ENCODE assay signal across 8 cellular contexts in genomic region chr20:49482621-49483017, GRCh38. TPM values are rescaled to one million over a fixed set of nuclear protein-coding genes. Genes with fewer than 3 reads are reported as not detected.
DNase-seq lines count a peak whose midpoint lies in the region; ATAC-seq, FAIRE-seq and TF ChIP-seq lines count a peak whose summit lies in the region.

TSS of gene KCNB1 (minus strand) at chr20:49482668. CDS start at chr20:49482480, 188 bp downstream.

- H3K36me3 ChIP-seq in GM06990 (ENCODE audit: control insufficient read depth, insufficient read depth, low read length) = no peaks in the 10 kb centered on the region
- no peaks in the 10 kb centered on the region for H3K36me3 ChIP-seq in astrocyte (ENCODE audit: insufficient read depth, low read length)
- H3K36me3 ChIP-seq in gastrocnemius medialis = no peaks in the 10 kb centered on the region

- H3K27ac ChIP-seq in astrocyte (ENCODE audit: low read depth, low read length) (no peak within 1 kb of the TSS), gastrocnemius medialis (peak within 1 kb of the TSS in 3 of 4 donors; percentile 28 to 76 (median 72))

- no peaks in the 10 kb centered on the region for H3K9me3 Mint-ChIP-seq in astrocyte (ENCODE audit: unreplicated experiment)

- no peak for TF ChIP-seq POLR2A in gastrocnemius medialis (IDR thresholded peaks at IDR 0.05)

- no peak for TF ChIP-seq CTCF in GM06990 (IDR thresholded peaks at IDR 0.05; ENCODE audit: insufficient read depth, low read length, poor library complexity, severe bottlenecking)
- no peak for TF ChIP-seq CTCF in astrocyte (IDR thresholded peaks at IDR 0.05; ENCODE audit: insufficient read depth, low read depth, low read length)
- TF ChIP-seq CTCF in gastrocnemius medialis (IDR thresholded peaks at IDR 0.05 in 4 of 5, conservative IDR thresholded peaks at IDR 0.05 in 1 of 5) = peak in 1 of 5 experiments; percentile 33

- DNase-seq in GM06990 (ENCODE audit: extremely low read depth, insufficient read length) (peak; percentile 16), T follicular helper cell (ENCODE audit: low read depth) (peak; percentile 9), astrocyte (ENCODE audit: low read depth) (peak; percentile 12), hypothalamus (lab: John Stamatoyannopoulos, UW) (peak in 27 of 51 donors; percentile 4 to 51 (median 17)), gastrocnemius medialis (peak; percentile 26 to 37), NCI-H446 (lab: John Stamatoyannopoulos, UW) (no peak), NCI-H2196 treated with DMSO at 0.1 percent for 48 hours (lab: John Stamatoyannopoulos, UW; ENCODE audit: unreplicated experiment) (no peak)

- peaks cover 2% of the 10 kb centered on the region for H3K4me1 Mint-ChIP-seq in astrocyte (ENCODE audit: low read depth, unreplicated experiment)

- no peaks in the 10 kb centered on the region for H4K20me1 ChIP-seq in astrocyte (ENCODE audit: insufficient read depth, low read length)

- no peak within 1 kb of the TSS for H3K27ac Mint-ChIP-seq in astrocyte (ENCODE audit: unreplicated experiment)

- H3K27me3 Mint-ChIP-seq in astrocyte (ENCODE audit: low read depth, unreplicated experiment) = peaks cover 61% of the 10 kb centered on the region

- H3K27me3 ChIP-seq in GM06990 (replicated peaks; ENCODE audit: control insufficient read depth, insufficient read depth, low read length) (no peaks in the 10 kb centered on the region), astrocyte (ENCODE audit: insufficient read depth, low read length) (peaks cover 39% of the 10 kb centered on the region), gastrocnemius medialis (no peaks in the 10 kb centered on the region)

- H3K4me3 Mint-ChIP-seq in astrocyte (ENCODE audit: unreplicated experiment) = peak within 1 kb of the TSS; percentile 66

- intact Hi-C loops in gastrocnemius medialis (cut with DNase I; ENCODE audit: low total_unique reads) = loop anchor here (1.0 to 5.0 kb wide), 2 partner anchors 60 to 97 kb away; no protein-coding TSS in a partner anchor

- H3K9ac ChIP-seq in astrocyte (ENCODE audit: low read length) = no peak within 1 kb of the TSS

- H3K9me3 ChIP-seq in astrocyte (ENCODE audit: insufficient read depth, low read depth, low read length) (no peaks in the 10 kb centered on the region), gastrocnemius medialis (no peaks in the 10 kb centered on the region)

- no peaks in the 10 kb centered on the region for H3K36me3 Mint-ChIP-seq in astrocyte (ENCODE audit: low read depth, unreplicated experiment)

- H3K79me2 ChIP-seq in astrocyte (ENCODE audit: insufficient read depth, low read length) = no peaks in the 10 kb centered on the region

- in situ Hi-C loops in gastrocnemius medialis (cut with MboI; ENCODE audit: low sequenced_read_pairs in 4 of 4) = loop anchor here in 2 of 4 donors (5.0 to 10.0 kb wide), 2 partner anchors 145 to 148 kb away; no protein-coding TSS in a partner anchor

- ATAC-seq in gastrocnemius medialis = peak; percentile 16 to 32
- ATAC-seq in HG03045 (IDR thresholded peaks at IDR 0.05; ENCODE audit: unreplicated experiment) = no peak

- FAIRE-seq in astrocyte (lab: Jason Lieb, UNC) = no peak

- peak within 1 kb of the TSS; percentile 98 for H3K4me2 ChIP-seq in astrocyte (ENCODE audit: low read length)

- H3K4me3 ChIP-seq in GM06990 (replicated peaks; ENCODE audit: low read depth, low read length) (no peak within 1 kb of the TSS), astrocyte (ENCODE audit: insufficient read depth, low read depth, low read length) (no peak within 1 kb of the TSS), gastrocnemius medialis (peak within 1 kb of the TSS; percentile 42 to 62 (median 61))

- no peak within 1 kb of the TSS for H2AFZ ChIP-seq in astrocyte (ENCODE audit: low read depth, low read length)

- H3K4me1 ChIP-seq in astrocyte (ENCODE audit: insufficient read depth, low read length) = peaks cover 3% of the 10 kb centered on the region
- H3K4me1 ChIP-seq in gastrocnemius medialis = peaks cover 5 to 40% of the 10 kb centered on the region in 2 donors

RNA-seq across cellular contexts. Expression of gene KCNB1, which starts in this region (rescaled TPM):
- 0.38 and 0.48 TPM in 2 replicates for total RNA-seq in astrocyte
- total RNA-seq in gastrocnemius medialis = 10 to 100 TPM in 2 of 4 donors, 1 to 10 TPM in 2; 6.6 to 34.7 (median 9.4) TPM

Comparison
In these comparisons a context has a peak if more than half of its experiments do, and no peak if none do; other contexts are left out.
1. Peak in DNase-seq and H3K4me2 ChIP-seq in astrocyte; RNA of the gene not detected or under 1 TPM.
2. DNase-seq: peak in GM06990 (single experiment), T follicular helper cell (single experiment), hypothalamus (27 of 51) and gastrocnemius medialis (2 of 2); none in NCI-H446 (0 of 2) and NCI-H2196 treated with DMSO at 0.1 percent for 48 hours (single experiment).
3. H3K4me3 ChIP-seq: peak in gastrocnemius medialis (4 of 4); none in GM06990 (single experiment) and astrocyte (single experiment).